Comparison of ENCODE assay signal across 5 cellular contexts in genomic region chrX:152173923-152174322, GRCh38. TPM values are rescaled to one million over a fixed set of nuclear protein-coding genes. Genes with fewer than 3 reads are reported as not detected.
"Had no signal": no experiment of that assay in that cellular context is flagged by ENCODE, and none has a peak within 500 bp of the region (broad histone marks: within the 10 kb centered on the region; RNA-seq: fewer than 3 reads in every experiment).

No MANE protein-coding gene starts in this region.

RNA-seq across cellular contexts. Expression of gene MAGEA10, which starts 35.5 kb away (rescaled TPM):
- total RNA-seq: HepG2, HT-29, HT1080, IMR-90 had no signal
- polyA plus RNA-seq: HepG2, IgD-negative memory B cell, IMR-90 had no signal
